14 cellular contexts compared by ENCODE assay signal in genomic region chr9:99049228-99049627, GRCh38. TPM values are rescaled to one million over a fixed set of nuclear protein-coding genes. Genes with fewer than 3 reads are reported as not detected.
DNase-seq lines count a peak whose midpoint lies in the region; ATAC-seq and TF ChIP-seq lines count a peak whose summit lies in the region.
"Had no signal": no experiment of that assay in that cellular context is flagged by ENCODE, and none has a peak within 500 bp of the region (broad histone marks: within the 10 kb centered on the region; RNA-seq: fewer than 3 reads in every experiment).

No MANE protein-coding gene starts in this region.

- H3K9me3 Mint-ChIP-seq in HFFc6: peaks cover 16% of the 10 kb centered on the region
- no peaks in the 10 kb centered on the region for H3K9me3 Mint-ChIP-seq in effector memory CD8-positive, alpha-beta T cell

- no peak overlapping the region for H3K4me3 Mint-ChIP-seq in HFFc6
- H3K4me3 Mint-ChIP-seq in effector memory CD8-positive, alpha-beta T cell: peak overlapping the region in 1 of 2 donors; percentile 25

- dilution Hi-C loops in IMR-90 (cut with HindIII; ENCODE audit: low sequenced_read_pairs, unreplicated experiment): no loop called here

- no peak for TF ChIP-seq POLR2A in IMR-90 (IDR thresholded peaks at IDR 0.05; ENCODE audit: low read depth, low read length)

- no peak overlapping the region for H3K23ac ChIP-seq in IMR-90 (ENCODE audit: low read depth, low read length)

- H3K18ac ChIP-seq in IMR-90 (ENCODE audit: low read depth, low read length): no peak overlapping the region

- H2BK5ac ChIP-seq in IMR-90 (ENCODE audit: low read depth, low read length, poor library complexity, severe bottlenecking): no peak overlapping the region

- H2AFZ ChIP-seq in IMR-90 (replicated peaks; ENCODE audit: low read length, poor library complexity) (no peak overlapping the region), smooth muscle cell (ENCODE audit: low read depth) (no peak overlapping the region)
- H2AFZ ChIP-seq: GM23248 had no signal

- H3K36me3 ChIP-seq in IMR-90 (ENCODE audit: control insufficient read depth, insufficient read depth, low read length) (peaks cover 66% of the 10 kb centered on the region; the same call in 1 of the 2 replicates), smooth muscle cell (ENCODE audit: low read depth) (peaks cover 7% of the 10 kb centered on the region)
- H3K36me3 ChIP-seq: BLaER1 had no signal

- peak overlapping the region; percentile 47; the same call in 1 of the 2 replicates for H2AK5ac ChIP-seq in IMR-90 (ENCODE audit: low read depth, low read length)

- peak overlapping the region; percentile 20; the same call in 2 of the 3 replicates for H2BK15ac ChIP-seq in IMR-90 (ENCODE audit: low read depth, low read length)

- intact Hi-C loops in IMR-90 (cut with micrococcal nuclease): no loop called here

- H4K20me1 ChIP-seq in IMR-90 (ENCODE audit: insufficient read depth, low read length) (no peaks in the 10 kb centered on the region), smooth muscle cell (ENCODE audit: low read depth) (no peaks in the 10 kb centered on the region)
- H4K20me1 ChIP-seq: BLaER1 had no signal

- H3K4me1 ChIP-seq in IMR-90 (ENCODE audit: control insufficient read depth, insufficient read depth, low read length): peaks cover 24% of the 10 kb centered on the region
- H3K4me1 ChIP-seq in smooth muscle cell (ENCODE audit: low read depth): no peaks in the 10 kb centered on the region
- H3K4me1 ChIP-seq: BLaER1, Caco-2 had no signal

- H3K4me2 ChIP-seq in IMR-90 (ENCODE audit: low read depth, low read length) (no peak overlapping the region), smooth muscle cell (no peak overlapping the region)
- H3K4me2 ChIP-seq: BLaER1 had no signal

- H3K9ac ChIP-seq in IMR-90 (ENCODE audit: low read depth, low read length): no peak overlapping the region
- no peak overlapping the region for H3K9ac ChIP-seq in smooth muscle cell (ENCODE audit: low read depth)
- H3K9ac ChIP-seq: BLaER1, GM23248 had no signal

- no peaks in the 10 kb centered on the region; the same call in 1 of the 2 replicates for H3K27me3 Mint-ChIP-seq in HFFc6 (ENCODE audit: insufficient read depth)
- no peaks in the 10 kb centered on the region for H3K27me3 Mint-ChIP-seq in effector memory CD8-positive, alpha-beta T cell
- H3K27me3 Mint-ChIP-seq: CD8-positive, alpha-beta memory T cell had no signal

- H3K79me1 ChIP-seq in IMR-90 (ENCODE audit: low read depth in 1 of 2, low read length in 2 of 2): no peaks in the 10 kb centered on the region

- H3K4me3 ChIP-seq in IMR-90 (ENCODE audit: insufficient read depth, low read depth, low read length): no peak overlapping the region
- H3K4me3 ChIP-seq in smooth muscle cell: no peak overlapping the region
- H3K4me3 ChIP-seq: BLaER1, GM23248 had no signal

- H3K27ac ChIP-seq in IMR-90 (ENCODE audit: insufficient read depth, low read length): no peak overlapping the region
- H3K27ac ChIP-seq in smooth muscle cell (ENCODE audit: low read depth): peak overlapping the region; percentile 50
- H3K27ac ChIP-seq: BLaER1 had no signal

- H3K79me2 ChIP-seq in smooth muscle cell (ENCODE audit: low read depth): no peaks in the 10 kb centered on the region

- BruUV-seq in IMR-90 (replicated peaks; lab: Mats Ljungman, UMichigan): no TSS peak

- peak overlapping the region in 1 of 2 experiments; percentile 5; a peak in 1 of 4 replicates for H4K8ac ChIP-seq in IMR-90 (ENCODE audit: low read depth in 2 of 2, low read length in 2 of 2)

- H2BK20ac ChIP-seq in IMR-90 (ENCODE audit: low read depth, low read length): no peak overlapping the region

- no peak overlapping the region for H3K56ac ChIP-seq in IMR-90 (ENCODE audit: extremely low read depth, insufficient read depth, low read length)

- no peak for TF ChIP-seq RAD21 in IMR-90 (IDR thresholded peaks at IDR 0.05; ENCODE audit: low read length)

- peak overlapping the region; percentile 47; the same call in 1 of the 2 replicates for H4K91ac ChIP-seq in IMR-90 (ENCODE audit: insufficient read depth, low read depth, low read length)

- no peak for TF ChIP-seq CTCF in HFFc6 (IDR thresholded peaks at IDR 0.05)
- no peak for TF ChIP-seq CTCF in IMR-90 (conservative IDR thresholded peaks at IDR 0.05; ENCODE audit: low read depth, low read length)
- TF ChIP-seq CTCF in smooth muscle cell (IDR thresholded peaks at IDR 0.05; ENCODE audit: borderline replicate concordance, insufficient read depth, poor library complexity, severe bottlenecking): no peak

- peaks cover 17% of the 10 kb centered on the region for H3K36me3 Mint-ChIP-seq in HFFc6 (ENCODE audit: low read depth)
- H3K36me3 Mint-ChIP-seq in effector memory CD8-positive, alpha-beta T cell (ENCODE audit: insufficient read depth): no peaks in the 10 kb centered on the region

- H3K27me3 ChIP-seq in IMR-90 (ENCODE audit: control insufficient read depth, insufficient read depth, low read length) (no peaks in the 10 kb centered on the region), smooth muscle cell (ENCODE audit: low read depth) (no peaks in the 10 kb centered on the region)
- H3K27me3 ChIP-seq: BLaER1 had no signal

- H3K27ac Mint-ChIP-seq in HFFc6: peak overlapping the region; percentile 98
- H3K27ac Mint-ChIP-seq in effector memory CD8-positive, alpha-beta T cell: peak overlapping the region; percentile 51 to 58

- H2BK120ac ChIP-seq in IMR-90 (ENCODE audit: low read depth, low read length): no peak overlapping the region

- H3K14ac ChIP-seq in IMR-90 (replicated peaks; ENCODE audit: low read depth, low read length): 0 out of 2 replicates have a peak overlapping the region, but pooled peaks have one; percentile 30

- ATAC-seq in IMR-90 (ENCODE audit: low read depth): no peak
- no peak for ATAC-seq in effector memory CD8-positive, alpha-beta T cell (replicated peaks)

- in situ Hi-C loops in IMR-90 (cut with MboI; ENCODE audit: low sequenced_read_pairs): no loop called here

- H3K9me1 ChIP-seq in IMR-90 (ENCODE audit: insufficient read depth, low read length): peaks cover 30% of the 10 kb centered on the region; the same call in 1 of the 2 replicates

- POLR2A ChIA-PET in IMR-90 (lab: Charles Lee; ENCODE audit: unreplicated experiment): no interaction called here

- H3K9me3 ChIP-seq in IMR-90 (ENCODE audit: control insufficient read depth, insufficient read depth, low read length) (peaks cover 9% of the 10 kb centered on the region), smooth muscle cell (replicated peaks; ENCODE audit: low read depth) (no peaks in the 10 kb centered on the region)
- H3K9me3 ChIP-seq: Caco-2 had no signal

- WGBS in IMR-90 (ENCODE audit: extremely low coverage in 2 of 2, insufficient read length in 1 of 2), 2 experiments: no CpG with 5 or more reads among the region's 1 CpG
- 85% methylated on average over 1 of the region's 1 CpG for WGBS in smooth muscle cell (ENCODE audit: low lambda C conversion rate)

- H4K5ac ChIP-seq in IMR-90 (ENCODE audit: low read depth, low read length): no peak overlapping the region

- CTCF ChIA-PET in IMR-90 (lab: Yijun Ruan, JAX): no interaction called here

- peaks cover 12% of the 10 kb centered on the region for H3F3A ChIP-seq in smooth muscle cell (ENCODE audit: low read depth)

- peaks cover 54% of the 10 kb centered on the region for H3K4me1 Mint-ChIP-seq in HFFc6 (ENCODE audit: low read depth)
- peaks cover 52 to 69% of the 10 kb centered on the region in 2 donors for H3K4me1 Mint-ChIP-seq in effector memory CD8-positive, alpha-beta T cell (ENCODE audit: low read depth in 2 of 2)

- DNase-seq in HFFc6: no peak
- no peak for DNase-seq in IMR-90
- DNase-seq in effector memory CD8-positive, alpha-beta T cell: no peak
- no peak for DNase-seq in smooth muscle cell (lab: John Stamatoyannopoulos, UW; ENCODE audit: unreplicated experiment)
- no peak for DNase-seq in NCI-H2107 treated with DMSO at 0.1 percent for 48 hours (lab: John Stamatoyannopoulos, UW; ENCODE audit: unreplicated experiment)
- no peak for DNase-seq in occipital lobe (lab: John Stamatoyannopoulos, UW)
- DNase-seq in NK-92 (lab: John Stamatoyannopoulos, UW; ENCODE audit: unreplicated experiment): no peak
- DNase-seq: Caco-2; CD8-positive, alpha-beta memory T cell; DMS53; GF-D8; GM23248; H7 had no signal

- H2AK9ac ChIP-seq in IMR-90 (replicated peaks; ENCODE audit: low read depth, low read length, poor library complexity): no peak overlapping the region

- peak overlapping the region; percentile 59; the same call in 1 of the 2 replicates for H3K4ac ChIP-seq in IMR-90 (ENCODE audit: low read depth, low read length)

TF ChIP-seq in IMR-90, 13 proteins besides CTCF, POLR2A, EP300 and RAD21 (continues in another document):
- TF ChIP-seq MAZ (IDR thresholded peaks at IDR 0.05; ENCODE audit: borderline replicate concordance, low read depth, low read length) (no peak), NFE2L2 (IDR thresholded peaks at IDR 0.05; ENCODE audit: low read depth, low read length) (no peak), CEBPB (IDR thresholded peaks at IDR 0.05; ENCODE audit: low read depth, low read length) (no peak), MXI1 (IDR thresholded peaks at IDR 0.05; ENCODE audit: borderline replicate concordance, low read depth, low read length) (no peak), CHD1 (IDR thresholded peaks at IDR 0.05; ENCODE audit: low read depth, low read length) (no peak), RFX5 (IDR thresholded peaks at IDR 0.05; ENCODE audit: low read depth, low read length) (no peak), FOS (IDR thresholded peaks at IDR 0.05; ENCODE audit: low read depth, low read length) (no peak), SMC3 (IDR thresholded peaks at IDR 0.05; ENCODE audit: low read depth, low read length) (no peak)
- TF ChIP-seq, protein P1, sequence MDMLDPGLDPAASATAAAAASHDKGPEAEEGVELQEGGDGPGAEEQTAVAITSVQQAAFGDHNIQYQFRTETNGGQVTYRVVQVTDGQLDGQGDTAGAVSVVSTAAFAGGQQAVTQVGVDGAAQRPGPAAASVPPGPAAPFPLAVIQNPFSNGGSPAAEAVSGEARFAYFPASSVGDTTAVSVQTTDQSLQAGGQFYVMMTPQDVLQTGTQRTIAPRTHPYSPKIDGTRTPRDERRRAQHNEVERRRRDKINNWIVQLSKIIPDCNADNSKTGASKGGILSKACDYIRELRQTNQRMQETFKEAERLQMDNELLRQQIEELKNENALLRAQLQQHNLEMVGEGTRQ (IDR thresholded peaks at IDR 0.05; ENCODE audit: low read depth, low read length): no peak

RNA-seq across cellular contexts. Expression of gene TGFBR1, which starts 55.7 kb away (rescaled TPM):
- total RNA-seq in HFFc6 (2021; fragmentation: NEBNext Ultra II Directional; extraction: Animal tissue kit (Norgen Biotek cat#: 25700)): 10 to 100 TPM; 28.8 to 39.1 (median 32.7) TPM
- total RNA-seq in IMR-90 (2012; rRNA removed) (57.8 and 75.3 TPM in 2 replicates), smooth muscle cell (240 and 267 TPM in 2 replicates), occipital lobe (109 TPM)
- polyA plus RNA-seq in IMR-90 (2012; rRNA removed) (10.2 and 15.1 TPM in 2 replicates), smooth muscle cell (77.0 and 87.8 TPM in 2 replicates)
- polyA plus RNA-seq in IMR-90 (2012; cell fraction: cytosol; rRNA removed): 7.8 and 11.8 TPM in 2 replicates
- 1.8 and 11.2 TPM in 2 replicates for polyA plus RNA-seq in IMR-90 (2012; cell fraction: nucleus; rRNA removed; ENCODE audit: low replicate concordance)
